ENCODE assay signal across 17 cellular contexts in genomic region chr19:23263396-23263795, GRCh38.
"Had no signal": no experiment of that assay in that cellular context is flagged by ENCODE, and none has a peak within 500 bp of the region (broad histone marks: within the 10 kb centered on the region; RNA-seq: fewer than 3 reads in every experiment).

No MANE protein-coding gene starts in this region.

- H3K9me3 ChIP-seq: neutrophil, sigmoid colon, suprapubic skin, thyroid gland, upper lobe of right lung, vagina had no signal

- H3K4me3 ChIP-seq: sigmoid colon, skin epidermis, suprapubic skin, thyroid gland, upper lobe of right lung, vagina had no signal

- FAIRE-seq: colon had no signal

- ATAC-seq: naive thymus-derived CD8-positive, alpha-beta T cell had no signal

- DNase-seq: effector CD4-positive, alpha-beta T cell; foreskin melanocyte; head of caudate nucleus; hippocampal formation; kidney glomerular epithelial cell; naive thymus-derived CD8-positive, alpha-beta T cell; sigmoid colon; stimulated activated CD4-positive, alpha-beta T cell treated with anti-CD3 and anti-CD28 coated beads, Interleukin-2, amount 100 ng/mL, for 24 hours; stimulated activated CD4-positive, alpha-beta T cell treated with anti-CD3 and anti-CD28 coated beads, Interleukin-4, amount 100 ng/mL, for 4 hours; stimulated activated naive CD4-positive, alpha-beta T cell treated with Interleukin-2 at 50 U/mL for 16 hours; thyroid gland; upper lobe of right lung had no signal

- H3K4me1 ChIP-seq: sigmoid colon, suprapubic skin, thyroid gland, upper lobe of right lung, vagina had no signal

- H3K27ac ChIP-seq: neutrophil, sigmoid colon, skin epidermis, suprapubic skin, thyroid gland, upper lobe of right lung, vagina had no signal

- H3K4me3 Mint-ChIP-seq: naive thymus-derived CD8-positive, alpha-beta T cell had no signal

- H3K27me3 Mint-ChIP-seq: naive thymus-derived CD8-positive, alpha-beta T cell had no signal

- H3K27me3 ChIP-seq: neutrophil, sigmoid colon, suprapubic skin, thyroid gland, upper lobe of right lung, vagina had no signal
